18 cellular contexts compared by ENCODE assay signal in genomic region chr15:52291204-52291603, GRCh38. TPM values are rescaled to one million over a fixed set of nuclear protein-coding genes. Genes with fewer than 3 reads are reported as not detected.
A peak's percentile ranks its signal among the peaks of the same experiment; 100 is the strongest.
DNase-seq lines count a peak whose midpoint lies in the region; ATAC-seq and TF ChIP-seq lines count a peak whose summit lies in the region.
"Had no signal": no experiment of that assay in that cellular context is flagged by ENCODE, and none has a peak within 500 bp of the region (broad histone marks: within the 10 kb centered on the region; RNA-seq: fewer than 3 reads in every experiment).

No MANE protein-coding gene starts in this region.

- no peaks in the 10 kb centered on the region for H3K36me3 Mint-ChIP-seq in activated T-helper 2 cell treated with anti-CD3 and anti-CD28 coated beads, Interferon-gamma antibody, Interleukin-2, Interleukin-4, amounts not matched to agents 10 μg/mL and 5 μg/mL and 100 μg/mL, durations not matched to agents 14 hours and 24 hours and 36 hours (ENCODE audit: low read depth)
- H3K36me3 Mint-ChIP-seq in neural progenitor cell, result peaks cover 13% of the 10 kb centered on the region

- ATAC-seq in GM18867 (IDR thresholded peaks at IDR 0.05; ENCODE audit: unreplicated experiment) (peak; percentile 60), HG02870 (IDR thresholded peaks at IDR 0.05; ENCODE audit: unreplicated experiment) (peak; percentile 48), body of pancreas (no peak)

- peaks cover 3% of the 10 kb centered on the region for H3F3A ChIP-seq in neural progenitor cell (ENCODE audit: low read depth)

- DNase-seq in body of pancreas, result no peak
- DNase-seq in mesenteric fat pad (ENCODE audit: low spot score), result no peak
- no peak for DNase-seq in stimulated activated CD4-positive, alpha-beta T cell treated with anti-CD3 and anti-CD28 coated beads, Interleukin-4, amount 100 ng/mL, for 4 hours
- DNase-seq in activated T-helper 2 cell treated with anti-CD3 and anti-CD28 coated beads, Interferon-gamma antibody, Interleukin-2, Interleukin-4, amounts not matched to agents 10 μg/mL and 5 μg/mL and 100 μg/mL, durations not matched to agents 14 hours and 24 hours and 36 hours (ENCODE audit: low spot score), result no peak
- DNase-seq in neural progenitor cell (ENCODE audit: low spot score), result no peak
- DNase-seq: activated CD4-positive, alpha-beta T cell treated with anti-CD3 and anti-CD28 coated beads for 36 hours; activated T-cell treated with anti-CD3 and anti-CD28 coated beads, Interleukin-2, amount 50 U/mL, for 1 hour; endodermal cell; foreskin fibroblast; HFFc6; NCI-H1417 treated with DMSO at 0.1 percent for 48 hours; Right ventricle myocardium superior had no signal

- no peaks in the 10 kb centered on the region for H3K9me3 Mint-ChIP-seq in activated T-helper 2 cell treated with anti-CD3 and anti-CD28 coated beads, Interferon-gamma antibody, Interleukin-2, Interleukin-4, amounts not matched to agents 10 μg/mL and 5 μg/mL and 100 μg/mL, durations not matched to agents 14 hours and 24 hours and 36 hours
- peaks cover 9% of the 10 kb centered on the region for H3K9me3 Mint-ChIP-seq in neural progenitor cell
- H3K9me3 Mint-ChIP-seq: HFFc6; stimulated activated naive CD8-positive, alpha-beta T cell treated with anti-CD3 and anti-CD28 coated beads, Interleukin-15, Interleukin-2, amounts not matched to agents 100 ng/mL and 50 ng/mL, for 24 hours had no signal

- H3K4me3 Mint-ChIP-seq in activated T-helper 2 cell treated with anti-CD3 and anti-CD28 coated beads, Interferon-gamma antibody, Interleukin-2, Interleukin-4, amounts not matched to agents 10 μg/mL and 5 μg/mL and 100 μg/mL, durations not matched to agents 14 hours and 24 hours and 36 hours (ENCODE audit: low read depth), result no peak overlapping the region
- H3K4me3 Mint-ChIP-seq in neural progenitor cell, result no peak overlapping the region
- H3K4me3 Mint-ChIP-seq: activated CD4-positive, alpha-beta T cell treated with anti-CD3 and anti-CD28 coated beads for 36 hours; endodermal cell; HFFc6; stimulated activated naive CD8-positive, alpha-beta T cell treated with anti-CD3 and anti-CD28 coated beads, Interleukin-15, Interleukin-2, amounts not matched to agents 100 ng/mL and 50 ng/mL, for 24 hours had no signal

- H3K4me3 ChIP-seq in BLaER1, result no peak overlapping the region
- H3K4me3 ChIP-seq in body of pancreas, result no peak overlapping the region
- no peak overlapping the region for H3K4me3 ChIP-seq in neural progenitor cell
- H3K4me3 ChIP-seq: vagina had no signal

- H3K9ac ChIP-seq in BLaER1, result no peak overlapping the region; the same call in 1 of the 2 replicates
- H3K9ac ChIP-seq in neural progenitor cell, result no peak overlapping the region
- H3K9ac ChIP-seq: KMS-11 had no signal

- intact Hi-C loops in body of pancreas (cut with DNase I), result no loop called here
- intact Hi-C loops in activated T-helper 2 cell treated with anti-CD3 and anti-CD28 coated beads, Interferon-gamma antibody, Interleukin-2, Interleukin-4, amounts not matched to agents 10 μg/mL and 5 μg/mL and 100 μg/mL, durations not matched to agents 14 hours and 24 hours and 36 hours (cut with micrococcal nuclease), result loop anchor here (5.0 kb wide), 1 partner anchor 34 kb away; no protein-coding TSS in a partner anchor

- H3K9me3 ChIP-seq in BLaER1, result peaks cover 19% of the 10 kb centered on the region
- H3K9me3 ChIP-seq in body of pancreas, result no peaks in the 10 kb centered on the region
- H3K9me3 ChIP-seq in neural progenitor cell (ENCODE audit: low read depth), result no peaks in the 10 kb centered on the region
- H3K9me3 ChIP-seq: vagina had no signal

- peaks cover 31% of the 10 kb centered on the region for H3K79me2 ChIP-seq in neural progenitor cell (ENCODE audit: low read depth)

- H2AFZ ChIP-seq in neural progenitor cell (replicated peaks), result no peak overlapping the region

- WGBS in body of pancreas, 2 donors, result 37 to 42% methylated on average over 3 to 4 of the region's 4 CpGs

- H3K4me2 ChIP-seq in BLaER1, result peak overlapping the region; percentile 63
- H3K4me2 ChIP-seq in neural progenitor cell, result no peak overlapping the region
- H3K4me2 ChIP-seq: KMS-11 had no signal

- TF ChIP-seq CTCF in body of pancreas (IDR thresholded peaks at IDR 0.05), result no peak
- no peak for TF ChIP-seq CTCF in neural progenitor cell (IDR thresholded peaks at IDR 0.05)

- peaks cover 34% of the 10 kb centered on the region for H3K36me3 ChIP-seq in BLaER1
- no peaks in the 10 kb centered on the region for H3K36me3 ChIP-seq in body of pancreas (replicated peaks in 1 of 2; ENCODE audit: insufficient read depth in 1 of 2, low read depth in 2 of 2)
- H3K36me3 ChIP-seq in neural progenitor cell, result no peaks in the 10 kb centered on the region
- H3K36me3 ChIP-seq: vagina had no signal

- peaks cover 35% of the 10 kb centered on the region for H3K27me3 Mint-ChIP-seq in activated T-helper 2 cell treated with anti-CD3 and anti-CD28 coated beads, Interferon-gamma antibody, Interleukin-2, Interleukin-4, amounts not matched to agents 10 μg/mL and 5 μg/mL and 100 μg/mL, durations not matched to agents 14 hours and 24 hours and 36 hours (ENCODE audit: low read depth)
- H3K27me3 Mint-ChIP-seq in neural progenitor cell (ENCODE audit: insufficient read depth, low read depth), result no peaks in the 10 kb centered on the region

- H3K4me1 Mint-ChIP-seq in activated T-helper 2 cell treated with anti-CD3 and anti-CD28 coated beads, Interferon-gamma antibody, Interleukin-2, Interleukin-4, amounts not matched to agents 10 μg/mL and 5 μg/mL and 100 μg/mL, durations not matched to agents 14 hours and 24 hours and 36 hours (ENCODE audit: low read depth), result peaks cover 13% of the 10 kb centered on the region
- peaks cover 28% of the 10 kb centered on the region for H3K4me1 Mint-ChIP-seq in neural progenitor cell

- H3K4me1 ChIP-seq in BLaER1 (peaks cover 67% of the 10 kb centered on the region), body of pancreas (peaks cover 78% of the 10 kb centered on the region), neural progenitor cell (peaks cover 34% of the 10 kb centered on the region)

- peak overlapping the region; percentile 48; the same call in 1 of the 2 replicates for H3K27ac ChIP-seq in BLaER1
- peak overlapping the region in 3 of 4 donors; percentile 5 to 88 (median 55) for H3K27ac ChIP-seq in body of pancreas
- H3K27ac ChIP-seq in neural progenitor cell, result no peak overlapping the region
- H3K27ac ChIP-seq: KMS-11, vagina had no signal

- TF ChIP-seq POLR2A in body of pancreas (IDR thresholded peaks at IDR 0.05), result no peak

- no peaks in the 10 kb centered on the region for H3K27me3 ChIP-seq in BLaER1
- H3K27me3 ChIP-seq in body of pancreas, result no peaks in the 10 kb centered on the region
- peaks cover 6% of the 10 kb centered on the region for H3K27me3 ChIP-seq in neural progenitor cell
- H3K27me3 ChIP-seq: vagina had no signal

- no peak overlapping the region for H3K27ac Mint-ChIP-seq in activated T-helper 2 cell treated with anti-CD3 and anti-CD28 coated beads, Interferon-gamma antibody, Interleukin-2, Interleukin-4, amounts not matched to agents 10 μg/mL and 5 μg/mL and 100 μg/mL, durations not matched to agents 14 hours and 24 hours and 36 hours
- H3K27ac Mint-ChIP-seq in neural progenitor cell, result no peak overlapping the region
- H3K27ac Mint-ChIP-seq: activated CD4-positive, alpha-beta T cell treated with anti-CD3 and anti-CD28 coated beads for 36 hours; endodermal cell; HFFc6; stimulated activated naive CD8-positive, alpha-beta T cell treated with anti-CD3 and anti-CD28 coated beads, Interleukin-15, Interleukin-2, amounts not matched to agents 100 ng/mL and 50 ng/mL, for 24 hours had no signal

- peaks cover 45% of the 10 kb centered on the region for H4K20me1 ChIP-seq in BLaER1
- no peaks in the 10 kb centered on the region for H4K20me1 ChIP-seq in neural progenitor cell (ENCODE audit: low read depth)

RNA-seq across cellular contexts. Expression of gene MYO5C, which starts 4.4 kb away (rescaled TPM):
- total RNA-seq in body of pancreas (10 to 100 TPM; 34.8 to 76.8 TPM), mesenteric fat pad (18.5 TPM), neural progenitor cell (ENCODE audit: low replicate concordance) (22.3 and 24.1 TPM in 2 replicates)
- 0.32 and 0.64 TPM in 2 replicates for total RNA-seq in activated T-helper 2 cell treated with anti-CD3 and anti-CD28 coated beads, Interferon-gamma antibody, Interleukin-2, Interleukin-4, amounts not matched to agents 10 μg/mL and 5 μg/mL and 100 μg/mL, durations not matched to agents 14 hours and 24 hours and 36 hours

Comparison
In these comparisons a context has a peak if more than half of its experiments do, and no peak if none do; other contexts are left out.
1. RNA of gene MYO5C, which starts 4.4 kb away (total RNA-seq): 34.8 to 76.8 TPM in body of pancreas, 22.3 to 24.1 TPM in neural progenitor cell and 18.5 TPM in mesenteric fat pad (single experiment); 0.32 to 0.64 TPM in activated T-helper 2 cell treated with anti-CD3 and anti-CD28 coated beads, Interferon-gamma antibody, Interleukin-2, Interleukin-4, amounts not matched to agents 10 μg/mL and 5 μg/mL and 100 μg/mL, durations not matched to agents 14 hours and 24 hours and 36 hours; every median in the first group is over 10 times any median in the second.